18 cellular contexts compared by ENCODE assay signal in the genomic region with DNA sequence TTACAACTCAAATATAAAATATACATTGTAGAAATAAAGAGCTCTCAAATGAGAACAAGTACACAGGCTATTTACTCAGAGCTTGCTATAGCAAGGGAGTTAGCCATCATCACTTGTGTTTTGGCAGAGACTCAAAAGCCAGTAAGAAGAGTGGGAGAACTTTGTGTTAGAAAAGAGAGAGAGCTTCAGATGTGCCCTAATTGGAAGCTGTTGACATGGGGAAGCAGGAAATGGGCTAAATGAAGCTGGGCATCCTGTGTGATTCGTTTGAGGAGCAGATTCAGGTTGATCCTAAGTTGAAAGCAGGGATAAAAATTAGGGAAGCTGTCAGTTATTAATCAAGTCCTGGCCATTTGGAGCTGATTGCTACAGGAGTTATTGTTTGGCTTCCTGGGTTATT.
DNase-seq lines count a peak whose midpoint lies in the region; ATAC-seq and TF ChIP-seq lines count a peak whose summit lies in the region.
"Had no signal": no experiment of that assay in that cellular context is flagged by ENCODE, and none has a peak within 500 bp of the region (broad histone marks: within the 10 kb centered on the region; RNA-seq: fewer than 3 reads in every experiment).

No MANE protein-coding gene starts in this region.

- no peak overlapping the region for H3K27ac Mint-ChIP-seq in chondrocyte (ENCODE audit: unreplicated experiment)
- H3K27ac Mint-ChIP-seq: B cell had no signal

- 31 to 38% methylated on average over 1 of the region's 1 CpG for WGBS in heart right ventricle, 2 donors

- H3K9me3 ChIP-seq in heart right ventricle = peaks cover 0 to 36% (median 8%) of the 10 kb centered on the region in 11 donors

- no peak overlapping the region for H3K27ac ChIP-seq in heart right ventricle
- H3K27ac ChIP-seq: GM23248, KMS-11, Peyer's patch had no signal

- peaks cover 25% of the 10 kb centered on the region for H3K9me3 Mint-ChIP-seq in chondrocyte (ENCODE audit: low read depth)

- H3K4me1 ChIP-seq in heart right ventricle = no peaks in the 10 kb centered on the region
- H3K4me1 ChIP-seq: Peyer's patch had no signal

- DNase-seq in NCI-H1092 treated with DMSO at 0.1 percent for 48 hours (lab: John Stamatoyannopoulos, UW) (peak; percentile 0), NCI-H1092 (lab: John Stamatoyannopoulos, UW) (no peak), KBM-7 (peak; percentile 46), NCI-H446 treated with DMSO at 0.1 percent for 48 hours (lab: John Stamatoyannopoulos, UW) (peak; percentile 35), kidney tubule cell (ENCODE audit: low spot score) (peak; percentile 65), heart right ventricle (no peak), chondrocyte (ENCODE audit: low spot score) (no peak)
- DNase-seq: GM23248, HCEC 1CT, NCI-H1436, NCI-H187 treated with DMSO at 0.1 percent for 48 hours, NCI-H2171, NCI-H69, Peyer's patch, T-helper 1 cell had no signal

- no peak overlapping the region for H3K4me3 ChIP-seq in heart right ventricle
- H3K4me3 ChIP-seq: GM23248, Peyer's patch had no signal

- ATAC-seq in heart right ventricle (no peak), HG03045 (IDR thresholded peaks at IDR 0.05; ENCODE audit: unreplicated experiment) (no peak)

- in situ Hi-C loops in KBM-7 (cut with MboI; ENCODE audit: low pct_unique_long_range_greater_than_20kb, low sequenced_read_pairs) = no loop called here

- H3K36me3 Mint-ChIP-seq in chondrocyte (ENCODE audit: low read depth) = no peaks in the 10 kb centered on the region

- H3K36me3 ChIP-seq in heart right ventricle = no peaks in the 10 kb centered on the region
- H3K36me3 ChIP-seq: Peyer's patch had no signal

- intact Hi-C loops in heart right ventricle (cut with DNase I) = no loop called here

- TF ChIP-seq CTCF in heart right ventricle (IDR thresholded peaks at IDR 0.05) = no peak
- no peak for TF ChIP-seq CTCF in chondrocyte (IDR thresholded peaks at IDR 0.05)

- no peaks in the 10 kb centered on the region for H3K27me3 Mint-ChIP-seq in chondrocyte (ENCODE audit: low read depth)
- H3K27me3 Mint-ChIP-seq: B cell had no signal

- no peak overlapping the region for H3K4me3 Mint-ChIP-seq in chondrocyte (ENCODE audit: unreplicated experiment)
- H3K4me3 Mint-ChIP-seq: B cell had no signal

- no peaks in the 10 kb centered on the region for H3K27me3 ChIP-seq in heart right ventricle
- H3K27me3 ChIP-seq: Peyer's patch had no signal

- H3K4me1 Mint-ChIP-seq in chondrocyte (ENCODE audit: low read depth) = no peaks in the 10 kb centered on the region
- H3K4me1 Mint-ChIP-seq: B cell had no signal

Comparison
In these comparisons a context has a peak if more than half of its experiments do, and no peak if none do; other contexts are left out.
1. DNase-seq: peak in NCI-H1092 treated with DMSO at 0.1 percent for 48 hours (single experiment), KBM-7 (single experiment), NCI-H446 treated with DMSO at 0.1 percent for 48 hours (single experiment) and kidney tubule cell (single experiment); none in NCI-H1092 (single experiment), heart right ventricle (0 of 2) and chondrocyte (single experiment).